In genomic region chr17:75008373-75008772, GRCh38 we compare ENCODE assay signal across 11 cellular contexts.
"Had no signal": no experiment of that assay in that cellular context is flagged by ENCODE, and none has a peak within 500 bp of the region (broad histone marks: within the 10 kb centered on the region; RNA-seq: fewer than 3 reads in every experiment).

No MANE protein-coding gene starts in this region.

- FAIRE-seq: endometrium had no signal

- H3K27me3 ChIP-seq: esophagus muscularis mucosa, ovary, testis had no signal

- H3K4me3 ChIP-seq: esophagus muscularis mucosa, ovary, testis had no signal

- ATAC-seq: stimulated activated naive CD8-positive, alpha-beta T cell treated with anti-CD3 and anti-CD28 coated beads, Interleukin-15, amount 100 ng/mL, for 72 hours had no signal

- H3K36me3 ChIP-seq: ovary had no signal

- H3K9me3 ChIP-seq: esophagus muscularis mucosa, ovary, testis had no signal

- DNase-seq: activated CD4-positive, alpha-beta memory T cell treated with anti-CD3 and anti-CD28 coated beads for 36 hours; activated gamma-delta T cell; activated T-cell treated with anti-CD3 and anti-CD28 coated beads, Interleukin-2, amount 50 U/mL, for 48 hours; amygdala; hypothalamus; ovary; stimulated activated CD4-positive, alpha-beta T cell treated with anti-CD3 and anti-CD28 coated beads, Interleukin-4, amount 100 ng/mL, for 4 hours; stimulated activated naive CD8-positive, alpha-beta T cell treated with anti-CD3 and anti-CD28 coated beads, Interleukin-15, amount 100 ng/mL, for 72 hours; testis had no signal

- H3K27ac ChIP-seq: esophagus muscularis mucosa, ovary, testis had no signal
